8 cellular contexts compared by ENCODE assay signal in genomic region chr2:71510196-71510807, GRCh38. TPM values are rescaled to one million over a fixed set of nuclear protein-coding genes. Genes with fewer than 3 reads are reported as not detected.
DNase-seq lines count a peak whose midpoint lies in the region; ATAC-seq, FAIRE-seq and TF ChIP-seq lines count a peak whose summit lies in the region.

No MANE protein-coding gene starts in this region.

- POLR2A ChIA-PET in A549 (lab: Yijun Ruan, JAX): interaction anchor here (0.9 to 1.4 kb wide), 3 partner anchors 50 to 211 kb away, joined by 3 to 7 read pairs (median 4); partner anchors contain the start of gene ZNF638

- WGBS in A549 (ENCODE audit: missing lambda C conversion rate): 18% methylated on average over 6 of the region's 6 CpGs

- no peak for TF ChIP-seq EP300 in A549 (IDR thresholded peaks at IDR 0.05)

- peaks cover 47% of the 10 kb centered on the region for H3K27me3 ChIP-seq in adipocyte (replicated peaks; ENCODE audit: control insufficient read depth, insufficient read depth, low read length)

- no peak overlapping the region for H3K27ac ChIP-seq in A549

- H3K36me3 ChIP-seq in adipocyte (ENCODE audit: control insufficient read depth, insufficient read depth, low read length, severe bottlenecking): no peaks in the 10 kb centered on the region

- no peak overlapping the region for H3K4me2 ChIP-seq in A549

- CTCF ChIA-PET in A549 (lab: Yijun Ruan, JAX): interaction anchor here (0.6 to 13.5 kb wide), 62 partner anchors 10 to 1616 kb away, joined by 3 to 311 read pairs (median 5); partner anchors contain the start of genes DYSF and ZNF638

- TF ChIP-seq POLR2A in A549 (IDR thresholded peaks at IDR 0.05; ENCODE audit: low read length) (no peak), GM12891 (IDR thresholded peaks at IDR 0.05; ENCODE audit: low read depth, low read length) (no peak)

- DNase-seq in A549 (ENCODE audit: low read depth in 1 of 2, low spot score in 1 of 2) (peak; percentile 64 to 91), GM12891 (ENCODE audit: insufficient read length, low spot score) (peak; percentile 76), LNCaP clone FGC (ENCODE audit: low read depth) (no peak), T follicular helper cell (ENCODE audit: low read depth) (peak; percentile 58), adipocyte (ENCODE audit: low read depth) (peak; percentile 84), left ventricle myocardium superior (peak; percentile 79), retinal pigment epithelial cell (ENCODE audit: low read depth) (no peak)

- H3K9me3 ChIP-seq in A549 (no peaks in the 10 kb centered on the region), adipocyte (ENCODE audit: control insufficient read depth, low read length) (no peaks in the 10 kb centered on the region)

- peak; percentile 98 for TF ChIP-seq CTCF in A549 (IDR thresholded peaks at IDR 0.05)
- peak; percentile 75 for TF ChIP-seq CTCF in LNCaP clone FGC (IDR thresholded peaks at IDR 0.05; ENCODE audit: control insufficient read depth, extremely low read depth, insufficient read depth)
- peak; percentile 95 for TF ChIP-seq CTCF in retinal pigment epithelial cell (conservative IDR thresholded peaks at IDR 0.05; ENCODE audit: low read depth, low read length)

- peak; percentile 94 to 95 for TF ChIP-seq RAD21 in A549 (conservative IDR thresholded peaks at IDR 0.05 in 1 of 2, IDR thresholded peaks at IDR 0.05 in 1 of 2)

- ATAC-seq in A549 (peak; percentile 73 to 91; a peak in 5 of 6 replicates), left ventricle myocardium superior (peak; percentile 61), GM21360 (IDR thresholded peaks at IDR 0.05; ENCODE audit: unreplicated experiment) (no peak)

- FAIRE-seq in A549 (lab: Jason Lieb, UNC): no peak
- peak; percentile 66 for FAIRE-seq in GM12891 (lab: Jason Lieb, UNC)

- H3K4me1 ChIP-seq in A549 (no peaks in the 10 kb centered on the region), adipocyte (ENCODE audit: control insufficient read depth, insufficient read depth, low read length) (no peaks in the 10 kb centered on the region)

- H3K9ac ChIP-seq in adipocyte (ENCODE audit: low read length): no peak overlapping the region

- intact Hi-C loops in left ventricle myocardium superior (cut with micrococcal nuclease): no loop called here

- H3K4me3 ChIP-seq in A549 (no peak overlapping the region), LNCaP clone FGC (ENCODE audit: low read depth, low read length) (no peak overlapping the region), adipocyte (ENCODE audit: low read length) (no peak overlapping the region), retinal pigment epithelial cell (ENCODE audit: low read length) (no peak overlapping the region)

TF ChIP-seq in A549, 52 proteins besides CTCF, POLR2A, EP300 and RAD21:
- TF ChIP-seq RCOR1 (IDR thresholded peaks at IDR 0.05; ENCODE audit: low read depth, low read length): no peak
- TF ChIP-seq HOXB13 (CRISPR knock-in tag; IDR thresholded peaks at IDR 0.05; ENCODE audit: low read depth): no peak
- no peak for TF ChIP-seq RFX5 (IDR thresholded peaks at IDR 0.05)
- no peak for TF ChIP-seq KDM5A (IDR thresholded peaks at IDR 0.05)
- no peak for TF ChIP-seq JUNB (IDR thresholded peaks at IDR 0.05)
- peak; percentile 98 for TF ChIP-seq SMC3 (IDR thresholded peaks at IDR 0.05)
- TF ChIP-seq HOXA7 (CRISPR knock-in tag; IDR thresholded peaks at IDR 0.05): no peak

TF ChIP-seq in GM12891, 5 proteins besides CTCF, POLR2A, EP300 and RAD21:
- TF ChIP-seq PAX5 (IDR thresholded peaks at IDR 0.05; ENCODE audit: insufficient read depth, low read length, severe bottlenecking): no peak
- no peak for TF ChIP-seq SPI1 (IDR thresholded peaks at IDR 0.05; ENCODE audit: low read depth, low read length)
- TF ChIP-seq POU2F2 (IDR thresholded peaks at IDR 0.05; ENCODE audit: low read depth, low read length): no peak
- no peak for TF ChIP-seq TAF1 (IDR thresholded peaks at IDR 0.05; ENCODE audit: low read depth, low read length)
- no peak for TF ChIP-seq POLR2AphosphoS5 (IDR thresholded peaks at IDR 0.05; ENCODE audit: low read depth, low read length)
TF ChIP-seq in GM12891: peak in this region for 0.

RNA-seq across cellular contexts. Expression of gene DYSF, which starts 56.9 kb away (rescaled TPM):
- 0.36 and 0.38 TPM in 2 replicates for polyA plus RNA-seq in A549 (2011; rRNA removed)
- 0.20 and 0.25 TPM in 2 replicates for polyA plus RNA-seq in A549 (2012; cell fraction: cytosol; rRNA removed)
- 0.76 and 1.2 TPM in 2 replicates for polyA plus RNA-seq in A549 (2012; cell fraction: nucleus; rRNA removed)
- polyA plus RNA-seq in A549 (2017; fragmentation: RNase III; extraction: RNeasy Plus Mini Kit Qiagen cat#74134 plus additional on column Dnase treatment): 0.68 to 1.0 TPM (median 0.98 TPM) in 3 replicates
- polyA minus RNA-seq in A549 (2011; rRNA and poly(A)+ RNA removed): 1.2 and 2.6 TPM in 2 replicates
- 0.12 TPM for polyA plus RNA-seq in GM12891 (2012; ENCODE audit: low read depth, missing spikeins)
- total RNA-seq in left ventricle myocardium superior: 49.2 TPM

Comparison
In these comparisons a context has a peak if more than half of its experiments do, and no peak if none do; other contexts are left out.
1. DNase-seq: peak in A549 (2 of 2), GM12891 (single experiment), T follicular helper cell (single experiment), adipocyte (single experiment) and left ventricle myocardium superior (single experiment); none in LNCaP clone FGC (single experiment) and retinal pigment epithelial cell (single experiment).
2. Peak in every context shown above with its lines, with median percentiles within 50 percentile points of each other: CTCF ChIP-seq.